Comparison of ENCODE assay signal across 16 cellular contexts in the genomic region with DNA sequence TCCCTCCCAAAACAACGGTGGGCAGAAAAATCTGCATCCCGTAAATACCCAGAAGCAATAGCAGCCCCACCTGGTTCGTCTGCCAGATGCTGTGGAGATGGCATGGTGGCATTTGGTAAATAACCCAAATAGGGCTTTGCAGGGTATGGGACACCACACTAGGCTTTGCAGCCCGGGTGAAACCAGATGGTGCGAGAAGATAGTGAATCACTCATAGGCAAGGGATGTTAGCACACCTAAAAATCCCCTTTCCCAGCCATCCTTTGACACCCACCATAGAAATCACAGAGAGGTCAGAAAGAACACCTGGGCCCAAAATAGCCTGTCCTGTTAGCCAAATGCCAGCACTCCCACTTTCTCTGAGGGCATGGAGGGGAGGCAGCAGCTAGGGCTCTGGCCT. TPM values are rescaled to one million over a fixed set of nuclear protein-coding genes. Genes with fewer than 3 reads are reported as not detected.
DNase-seq lines count a peak whose midpoint lies in the region; ATAC-seq and TF ChIP-seq lines count a peak whose summit lies in the region.
"Had no signal": no experiment of that assay in that cellular context is flagged by ENCODE, and none has a peak within 500 bp of the region (broad histone marks: within the 10 kb centered on the region; RNA-seq: fewer than 3 reads in every experiment).

No MANE protein-coding gene starts in this region.

- H3K27ac ChIP-seq in tibial artery (no peak overlapping the region), A673 (ENCODE audit: low read depth, low read length, poor library complexity, severe bottlenecking) (no peak overlapping the region)
- H3K27ac ChIP-seq: cardiac muscle cell had no signal

- BruUV-seq in A673 (replicated peaks; lab: Mats Ljungman, UMichigan), result no TSS peak

- TF ChIP-seq CTCF in natural killer cell (IDR thresholded peaks at IDR 0.05) (no peak), tibial artery (IDR thresholded peaks at IDR 0.05) (no peak), A673 (conservative IDR thresholded peaks at IDR 0.05; ENCODE audit: low read depth, low read length) (no peak)

- H3K9me3 ChIP-seq in tibial artery (no peaks in the 10 kb centered on the region), A673 (ENCODE audit: low read depth, low read length, poor library complexity, severe bottlenecking) (no peaks in the 10 kb centered on the region)
- H3K9me3 ChIP-seq: Caco-2 had no signal

- no peak overlapping the region for H3K4me3 ChIP-seq in tibial artery
- H3K4me3 ChIP-seq in A673 (ENCODE audit: low read depth, low read length, poor library complexity, severe bottlenecking), result no peak overlapping the region
- H3K4me3 ChIP-seq: cardiac muscle cell had no signal

- intact Hi-C loops in natural killer cell (cut with micrococcal nuclease), result no loop called here
- intact Hi-C loops in left ventricle myocardium superior (cut with micrococcal nuclease), result no loop called here
- intact Hi-C loops in tibial artery (cut with DNase I; ENCODE audit: low total_unique reads), result no loop called here
- intact Hi-C loops in A673 (cut with micrococcal nuclease; ENCODE audit: unreplicated experiment), result no loop called here

- POLR2A ChIA-PET in A673 (lab: Charles Lee; ENCODE audit: low non-redundant PET), result no interaction called here

- H3K36me3 ChIP-seq in tibial artery (no peaks in the 10 kb centered on the region), A673 (ENCODE audit: insufficient read depth, low read length, poor library complexity, severe bottlenecking) (no peaks in the 10 kb centered on the region)
- H3K36me3 ChIP-seq: cardiac muscle cell had no signal

- CTCF ChIA-PET in A673 (lab: Charles Lee), result no interaction called here

- no peak overlapping the region for H3K4me3 Mint-ChIP-seq in natural killer cell
- H3K4me3 Mint-ChIP-seq in natural killer cell treated with Interleukin-12 subunit alpha and Interleukin-12 subunit beta and Interleukin-15 and Interleukin-18, amount 100 ng/mL, for 72 hours, result no peak overlapping the region
- H3K4me3 Mint-ChIP-seq: activated naive CD8-positive, alpha-beta T cell; activated T-cell treated with anti-CD3 and anti-CD28 coated beads, Interleukin-2, amount 50 U/mL, for 72 hours had no signal

- DNase-seq in natural killer cell (no peak), left ventricle myocardium superior (no peak), DMS153 treated with DMSO at 0.1 percent for 48 hours (lab: John Stamatoyannopoulos, UW; ENCODE audit: unreplicated experiment) (no peak), tibial artery (no peak), A673 (ENCODE audit: low spot score) (no peak)
- DNase-seq in natural killer cell treated with Interleukin-12 subunit alpha and Interleukin-12 subunit beta and Interleukin-15 and Interleukin-18, amount 100 ng/mL, for 72 hours (ENCODE audit: low spot score), result no peak
- DNase-seq: activated T-cell treated with anti-CD3 and anti-CD28 coated beads, Interleukin-2, amount 50 U/mL, for 72 hours; Caco-2; HCEC 1CT; head of caudate nucleus; NCI-H345 had no signal

- H3K9me3 Mint-ChIP-seq in natural killer cell, result no peaks in the 10 kb centered on the region
- no peaks in the 10 kb centered on the region for H3K9me3 Mint-ChIP-seq in natural killer cell treated with Interleukin-12 subunit alpha and Interleukin-12 subunit beta and Interleukin-15 and Interleukin-18, amount 100 ng/mL, for 72 hours
- H3K9me3 Mint-ChIP-seq: activated T-cell treated with anti-CD3 and anti-CD28 coated beads, Interleukin-2, amount 50 U/mL, for 72 hours had no signal

- H3K27me3 ChIP-seq in tibial artery (peaks cover 0 to 3% of the 10 kb centered on the region in 2 donors), A673 (replicated peaks; ENCODE audit: insufficient read depth, low read depth, low read length, poor library complexity) (peaks cover 41% of the 10 kb centered on the region)
- H3K27me3 ChIP-seq: cardiac muscle cell had no signal

- peak in 2 of 3 donors; percentile 61 to 66 for ATAC-seq in natural killer cell
- no peak for ATAC-seq in natural killer cell treated with Interleukin-12 subunit alpha and Interleukin-12 subunit beta and Interleukin-15 and Interleukin-18, amount 100 ng/mL, for 72 hours
- ATAC-seq in HG03432 (IDR thresholded peaks at IDR 0.05; ENCODE audit: unreplicated experiment), result peak; percentile 71
- peak; percentile 34 for ATAC-seq in left ventricle myocardium superior
- ATAC-seq in HG03095 (IDR thresholded peaks at IDR 0.05; ENCODE audit: unreplicated experiment), result no peak

- H3K4me1 ChIP-seq in tibial artery (no peaks in the 10 kb centered on the region), A673 (ENCODE audit: insufficient read depth, low read length, poor library complexity, severe bottlenecking) (no peaks in the 10 kb centered on the region)
- H3K4me1 ChIP-seq: Caco-2 had no signal

- no peak overlapping the region for H3K27ac Mint-ChIP-seq in natural killer cell
- H3K27ac Mint-ChIP-seq in natural killer cell treated with Interleukin-12 subunit alpha and Interleukin-12 subunit beta and Interleukin-15 and Interleukin-18, amount 100 ng/mL, for 72 hours, result no peak overlapping the region
- H3K27ac Mint-ChIP-seq: activated naive CD8-positive, alpha-beta T cell; activated T-cell treated with anti-CD3 and anti-CD28 coated beads, Interleukin-2, amount 50 U/mL, for 72 hours had no signal

- no peaks in the 10 kb centered on the region for H3K36me3 Mint-ChIP-seq in natural killer cell
- H3K36me3 Mint-ChIP-seq in natural killer cell treated with Interleukin-12 subunit alpha and Interleukin-12 subunit beta and Interleukin-15 and Interleukin-18, amount 100 ng/mL, for 72 hours, result no peaks in the 10 kb centered on the region
- H3K36me3 Mint-ChIP-seq: activated naive CD8-positive, alpha-beta T cell had no signal

- H3K27me3 Mint-ChIP-seq in natural killer cell (ENCODE audit: low read depth in 2 of 2), result peaks cover 20 to 43% of the 10 kb centered on the region in 2 donors
- peaks cover 23 to 30% of the 10 kb centered on the region in 2 donors for H3K27me3 Mint-ChIP-seq in natural killer cell treated with Interleukin-12 subunit alpha and Interleukin-12 subunit beta and Interleukin-15 and Interleukin-18, amount 100 ng/mL, for 72 hours
- H3K27me3 Mint-ChIP-seq: activated naive CD8-positive, alpha-beta T cell had no signal

- H3K4me1 Mint-ChIP-seq in natural killer cell, result peaks cover 6 to 10% of the 10 kb centered on the region in 2 donors
- H3K4me1 Mint-ChIP-seq in natural killer cell treated with Interleukin-12 subunit alpha and Interleukin-12 subunit beta and Interleukin-15 and Interleukin-18, amount 100 ng/mL, for 72 hours (ENCODE audit: low read depth in 2 of 2), result peaks cover 0 to 5% of the 10 kb centered on the region in 2 donors

RNA-seq across cellular contexts. Expression of a gene that starts 47.6 kb away (rescaled TPM):
- total RNA-seq in natural killer cell, result 1 to 10 TPM; 2.6 to 3.5 (median 3.0) TPM
- under 1 TPM in 1 of 2 donors, not detected in 1; 0.81 TPM for total RNA-seq in natural killer cell treated with Interleukin-12 subunit alpha and Interleukin-12 subunit beta and Interleukin-15 and Interleukin-18, amount 100 ng/mL, for 72 hours
- 31.2 TPM for total RNA-seq in left ventricle myocardium superior
- total RNA-seq in A673 (2021), result 1.3 and 2.8 TPM in 2 replicates
- total RNA-seq: T-helper 1 cell treated with Interleukin-12 subunit alpha and Interleukin-12 subunit beta and Interleukin-4 antibody, amounts not matched to agents 30 ng/mL and 1 ng/mL, for 36 hours had no signal

Comparison
In these comparisons a context has a peak if more than half of its experiments do, and no peak if none do; other contexts are left out.
1. ATAC-seq: peak in natural killer cell (2 of 3), HG03432 (single experiment) and left ventricle myocardium superior (single experiment); none in natural killer cell treated with Interleukin-12 subunit alpha and Interleukin-12 subunit beta and Interleukin-15 and Interleukin-18, amount 100 ng/mL, for 72 hours (0 of 2) and HG03095 (single experiment).